In the genomic region with DNA sequence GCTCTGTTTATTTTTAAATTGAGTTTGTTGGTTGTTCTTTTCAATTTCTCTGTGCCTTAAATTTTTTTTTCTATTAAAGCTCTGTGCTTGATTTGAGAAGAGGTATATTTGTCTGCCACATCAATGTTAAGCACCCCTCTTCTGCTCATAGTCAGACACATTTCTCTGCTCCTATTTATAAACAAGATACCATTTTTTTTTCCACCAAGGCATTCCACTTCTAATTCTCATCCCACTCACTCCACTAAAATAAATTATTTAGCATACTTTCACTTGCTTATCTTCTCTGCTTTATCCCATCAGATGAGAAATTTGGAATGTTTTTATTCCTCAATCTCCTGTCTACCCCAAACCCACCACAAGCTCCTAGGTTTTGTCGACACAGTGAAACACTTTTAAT, we compare ENCODE assay signal across 20 cellular contexts.
"Had no signal": no experiment of that assay in that cellular context is flagged by ENCODE, and none has a peak within 500 bp of the region (broad histone marks: within the 10 kb centered on the region; RNA-seq: fewer than 3 reads in every experiment).

No MANE protein-coding gene starts in this region.

- H3K36me3 ChIP-seq: MG63, Peyer's patch, SJSA1 had no signal

- H3K27me3 ChIP-seq: MG63, Peyer's patch, SJSA1 had no signal

- ATAC-seq: PC-3, Right ventricle myocardium inferior had no signal

- DNase-seq: MG63, NCI-H1092, NCI-H1436, NCI-H187, NCI-H2029, NCI-H2081 treated with DMSO at 0.1 percent for 48 hours, NCI-H2171, NCI-H226, NCI-H446, NCI-H510A, NCI-H524 treated with DMSO at 0.1 percent for 48 hours, NCI-H69, NCI-H774, PC-3, Peyer's patch, SIG-M5 had no signal

- H3K4me1 ChIP-seq: Peyer's patch, SJSA1 had no signal

- H3K9me3 ChIP-seq: MG63, Peyer's patch, SJSA1 had no signal

- H3K27ac ChIP-seq: HL-60, Peyer's patch, SJSA1, SK-N-MC had no signal

- H3K4me3 ChIP-seq: MG63, Peyer's patch, SJSA1, SK-N-MC had no signal
